ENCODE assay signal across 8 cellular contexts in genomic region chr16:1240436-1240835, GRCh38. TPM values are rescaled to one million over a fixed set of nuclear protein-coding genes. Genes with fewer than 3 reads are reported as not detected.
"Had no signal": no experiment of that assay in that cellular context is flagged by ENCODE, and none has a peak within 500 bp of the region (broad histone marks: within the 10 kb centered on the region; RNA-seq: fewer than 3 reads in every experiment).

Gene TPSAB1, plus strand, starts transcription at chr16:1240705. Its CDS starts 234 bp downstream, at chr16:1240939.

RNA-seq across cellular contexts. Expression of gene TPSAB1, which starts in this region (rescaled TPM):
- total RNA-seq: activated CD4-positive, alpha-beta T cell treated with anti-CD3 and anti-CD28 coated beads, Interleukin-2, amount 10 ng/mL, durations not matched to agents 7 days and 5 days; activated CD8-positive, alpha-beta memory T cell treated with anti-CD3 and anti-CD28 coated beads, Interleukin-2, amount 10 ng/mL, durations not matched to agents 7 days and 5 days; activated CD8-positive, alpha-beta T cell treated with anti-CD3 and anti-CD28 coated beads for 36 hours; dermis blood vessel endothelial cell; lung microvascular endothelial cell; mesothelial cell of epicardium; SJCRH30; smooth muscle cell had no signal
- polyA plus RNA-seq: smooth muscle cell had no signal
